23 cellular contexts compared by ENCODE assay signal in genomic region chr2:178125125-178125524, GRCh38. TPM values are rescaled to one million over a fixed set of nuclear protein-coding genes. Genes with fewer than 3 reads are reported as not detected.
"Had no signal": no experiment of that assay in that cellular context is flagged by ENCODE, and none has a peak within 500 bp of the region (broad histone marks: within the 10 kb centered on the region; RNA-seq: fewer than 3 reads in every experiment).

No MANE protein-coding gene starts in this region.

- H3K4me3 Mint-ChIP-seq: activated CD8-positive, alpha-beta T cell treated with anti-CD3 and anti-CD28 coated beads, Interleukin-2, amount 10 ng/mL, durations not matched to agents 7 days and 5 days; activated naive CD8-positive, alpha-beta T cell treated with anti-CD3 and anti-CD28 coated beads, Interleukin-2, amount 10 ng/mL, durations not matched to agents 7 days and 5 days; natural killer cell treated with Interleukin-12 subunit alpha and Interleukin-12 subunit beta and Interleukin-15 and Interleukin-18, amount 100 ng/mL, for 72 hours; stimulated activated naive CD8-positive, alpha-beta T cell treated with anti-CD3 and anti-CD28 coated beads, Interleukin-15, Interleukin-2, amounts not matched to agents 100 ng/mL and 50 ng/mL, for 24 hours had no signal

- H3K4me1 Mint-ChIP-seq: activated naive CD8-positive, alpha-beta T cell treated with anti-CD3 and anti-CD28 coated beads, Interleukin-2, amount 10 ng/mL, durations not matched to agents 7 days and 5 days had no signal

- H3K27ac ChIP-seq: coronary artery, prostate gland, thyroid gland, WERI-Rb-1 had no signal

- DNase-seq: activated CD4-positive, alpha-beta T cell treated with anti-CD3 and anti-CD28 coated beads for 1 hour; activated CD4-positive, alpha-beta T cell treated with anti-CD3 and anti-CD28 coated beads, Interleukin-2, amount 50 U/mL, for 1 hour; activated CD8-positive, alpha-beta T cell treated with anti-CD3 and anti-CD28 coated beads, Interleukin-2, amount 10 ng/mL, durations not matched to agents 7 days and 5 days; activated naive CD4-positive, alpha-beta T cell; activated naive CD8-positive, alpha-beta T cell treated with anti-CD3 and anti-CD28 coated beads, Interleukin-2, amount 10 ng/mL, durations not matched to agents 7 days and 5 days; amygdala; cerebellar nuclear complex; erythroblast; foreskin fibroblast; kidney; left lung; stimulated activated CD4-positive, alpha-beta T cell treated with anti-CD3 and anti-CD28 coated beads, Interleukin-4, amount 100 ng/mL, for 24 hours; substantia nigra; thyroid gland; WERI-Rb-1 had no signal

- H3K27me3 ChIP-seq: left lung, thyroid gland had no signal

- H3K9me3 Mint-ChIP-seq: activated naive CD8-positive, alpha-beta T cell treated with anti-CD3 and anti-CD28 coated beads, Interleukin-2, amount 10 ng/mL, durations not matched to agents 7 days and 5 days; activated T-helper 2 cell treated with anti-CD3 and anti-CD28 coated beads, Interferon-gamma antibody, Interleukin-2, Interleukin-4, amounts not matched to agents 10 μg/mL and 5 μg/mL and 100 μg/mL, durations not matched to agents 14 hours and 24 hours and 36 hours; natural killer cell treated with Interleukin-12 subunit alpha and Interleukin-12 subunit beta and Interleukin-15 and Interleukin-18, amount 100 ng/mL, for 72 hours; stimulated activated naive CD8-positive, alpha-beta T cell treated with anti-CD3 and anti-CD28 coated beads, Interleukin-15, Interleukin-2, amounts not matched to agents 100 ng/mL and 50 ng/mL, for 24 hours had no signal

- H3K4me3 ChIP-seq: coronary artery, left lung, prostate gland, thyroid gland had no signal

- H3K4me1 ChIP-seq: left lung, prostate gland, thyroid gland had no signal

- H3K9me3 ChIP-seq: left lung, prostate gland, thyroid gland had no signal

- H3K27ac Mint-ChIP-seq: activated CD8-positive, alpha-beta T cell treated with anti-CD3 and anti-CD28 coated beads, Interleukin-2, amount 10 ng/mL, durations not matched to agents 7 days and 5 days; activated naive CD8-positive, alpha-beta T cell treated with anti-CD3 and anti-CD28 coated beads, Interleukin-2, amount 10 ng/mL, durations not matched to agents 7 days and 5 days; activated T-helper 2 cell treated with anti-CD3 and anti-CD28 coated beads, Interferon-gamma antibody, Interleukin-2, Interleukin-4, amounts not matched to agents 10 μg/mL and 5 μg/mL and 100 μg/mL, durations not matched to agents 14 hours and 24 hours and 36 hours; natural killer cell treated with Interleukin-12 subunit alpha and Interleukin-12 subunit beta and Interleukin-15 and Interleukin-18, amount 100 ng/mL, for 72 hours; stimulated activated naive CD8-positive, alpha-beta T cell treated with anti-CD3 and anti-CD28 coated beads, Interleukin-15, Interleukin-2, amounts not matched to agents 100 ng/mL and 50 ng/mL, for 24 hours had no signal

- ATAC-seq: activated CD8-positive, alpha-beta T cell treated with anti-CD3 and anti-CD28 coated beads, Interleukin-2, amount 10 ng/mL, durations not matched to agents 7 days and 5 days; left lung; natural killer cell treated with Interleukin-12 subunit alpha and Interleukin-12 subunit beta and Interleukin-15 and Interleukin-18, amount 100 ng/mL, for 72 hours had no signal

- H3K27me3 Mint-ChIP-seq: activated naive CD8-positive, alpha-beta T cell treated with anti-CD3 and anti-CD28 coated beads, Interleukin-2, amount 10 ng/mL, durations not matched to agents 7 days and 5 days; natural killer cell treated with Interleukin-12 subunit alpha and Interleukin-12 subunit beta and Interleukin-15 and Interleukin-18, amount 100 ng/mL, for 72 hours; stimulated activated naive CD8-positive, alpha-beta T cell treated with anti-CD3 and anti-CD28 coated beads, Interleukin-15, Interleukin-2, amounts not matched to agents 100 ng/mL and 50 ng/mL, for 24 hours had no signal

RNA-seq across cellular contexts. Expression of gene PDE11A, which starts 52.5 kb away (rescaled TPM):
- total RNA-seq: activated CD8-positive, alpha-beta T cell treated with anti-CD3 and anti-CD28 coated beads, Interleukin-2, amount 10 ng/mL, durations not matched to agents 7 days and 5 days; activated naive CD8-positive, alpha-beta T cell treated with anti-CD3 and anti-CD28 coated beads, Interleukin-2, amount 10 ng/mL, durations not matched to agents 7 days and 5 days; activated T-helper 2 cell treated with anti-CD3 and anti-CD28 coated beads, Interferon-gamma antibody, Interleukin-2, Interleukin-4, amounts not matched to agents 10 μg/mL and 5 μg/mL and 100 μg/mL, durations not matched to agents 14 hours and 24 hours and 36 hours; glomerular endothelial cell; lung microvascular endothelial cell; natural killer cell treated with Interleukin-12 subunit alpha and Interleukin-12 subunit beta and Interleukin-15 and Interleukin-18, amount 100 ng/mL, for 72 hours; T-helper 2 cell treated with Interferon-gamma antibody and Interleukin-4, amounts not matched to agents 100 ng/mL and 5 ng/mL, for 36 hours had no signal
